1 cellular context compared by ENCODE assay signal in genomic region chr14:70987042-70987441, GRCh38.
TF ChIP-seq lines count a peak whose summit lies in the region.

No MANE protein-coding gene starts in this region.

TF ChIP-seq in K562, 482 proteins besides CTCF, POLR2A, EP300 and RAD21 (continued from another document):
- TF ChIP-seq TEAD4 (IDR thresholded peaks at IDR 0.05; ENCODE audit: low read length): peak; percentile 75
- no peak for TF ChIP-seq TEAD4 (CRISPR knock-in tag; IDR thresholded peaks at IDR 0.05; ENCODE audit: borderline replicate concordance)
- TF ChIP-seq HLTF (IDR thresholded peaks at IDR 0.05): no peak
- TF ChIP-seq FOSL1 (tag; conservative IDR thresholded peaks at IDR 0.05): no peak; the same call in 1 of the 2 replicates
- no peak for TF ChIP-seq RBM14 (IDR thresholded peaks at IDR 0.05; ENCODE audit: borderline replicate concordance, insufficient read depth, low read depth, low read length)
- TF ChIP-seq, protein P1, sequence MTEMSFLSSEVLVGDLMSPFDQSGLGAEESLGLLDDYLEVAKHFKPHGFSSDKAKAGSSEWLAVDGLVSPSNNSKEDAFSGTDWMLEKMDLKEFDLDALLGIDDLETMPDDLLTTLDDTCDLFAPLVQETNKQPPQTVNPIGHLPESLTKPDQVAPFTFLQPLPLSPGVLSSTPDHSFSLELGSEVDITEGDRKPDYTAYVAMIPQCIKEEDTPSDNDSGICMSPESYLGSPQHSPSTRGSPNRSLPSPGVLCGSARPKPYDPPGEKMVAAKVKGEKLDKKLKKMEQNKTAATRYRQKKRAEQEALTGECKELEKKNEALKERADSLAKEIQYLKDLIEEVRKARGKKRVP (CRISPR knock-in tag; IDR thresholded peaks at IDR 0.05): no peak
- TF ChIP-seq, protein P2, sequence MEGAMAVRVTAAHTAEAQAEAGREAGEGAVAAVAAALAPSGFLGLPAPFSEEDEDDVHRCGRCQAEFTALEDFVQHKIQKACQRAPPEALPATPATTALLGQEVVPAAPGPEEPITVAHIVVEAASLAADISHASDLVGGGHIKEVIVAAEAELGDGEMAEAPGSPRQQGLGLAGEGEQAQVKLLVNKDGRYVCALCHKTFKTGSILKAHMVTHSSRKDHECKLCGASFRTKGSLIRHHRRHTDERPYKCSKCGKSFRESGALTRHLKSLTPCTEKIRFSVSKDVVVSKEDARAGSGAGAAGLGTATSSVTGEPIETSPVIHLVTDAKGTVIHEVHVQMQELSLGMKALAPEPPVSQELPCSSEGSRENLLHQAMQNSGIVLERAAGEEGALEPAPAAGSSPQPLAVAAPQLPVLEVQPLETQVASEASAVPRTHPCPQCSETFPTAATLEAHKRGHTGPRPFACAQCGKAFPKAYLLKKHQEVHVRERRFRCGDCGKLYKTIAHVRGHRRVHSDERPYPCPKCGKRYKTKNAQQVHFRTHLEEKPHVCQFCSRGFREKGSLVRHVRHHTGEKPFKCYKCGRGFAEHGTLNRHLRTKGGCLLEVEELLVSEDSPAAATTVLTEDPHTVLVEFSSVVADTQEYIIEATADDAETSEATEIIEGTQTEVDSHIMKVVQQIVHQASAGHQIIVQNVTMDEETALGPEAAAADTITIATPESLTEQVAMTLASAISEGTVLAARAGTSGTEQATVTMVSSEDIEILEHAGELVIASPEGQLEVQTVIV (CRISPR knock-in tag; IDR thresholded peaks at IDR 0.05; ENCODE audit: borderline replicate concordance): no peak
- peak; percentile 47 for TF ChIP-seq RFX1 (IDR thresholded peaks at IDR 0.05)
- TF ChIP-seq CBFA2T3 (IDR thresholded peaks at IDR 0.05): peak; percentile 62
- no peak for TF ChIP-seq NRF1 (conservative IDR thresholded peaks at IDR 0.05 in 1 of 2, IDR thresholded peaks at IDR 0.05 in 1 of 2)
- no peak for TF ChIP-seq CCAR2 (IDR thresholded peaks at IDR 0.05; ENCODE audit: low read depth, low read length)
- 0 out of 2 replicates have a peak, but pooled peaks have one; percentile 19 for TF ChIP-seq SMARCA4 (IDR thresholded peaks at IDR 0.05)
- no peak for TF ChIP-seq FOXA1 (IDR thresholded peaks at IDR 0.05; ENCODE audit: borderline replicate concordance)
- TF ChIP-seq, protein P3, sequence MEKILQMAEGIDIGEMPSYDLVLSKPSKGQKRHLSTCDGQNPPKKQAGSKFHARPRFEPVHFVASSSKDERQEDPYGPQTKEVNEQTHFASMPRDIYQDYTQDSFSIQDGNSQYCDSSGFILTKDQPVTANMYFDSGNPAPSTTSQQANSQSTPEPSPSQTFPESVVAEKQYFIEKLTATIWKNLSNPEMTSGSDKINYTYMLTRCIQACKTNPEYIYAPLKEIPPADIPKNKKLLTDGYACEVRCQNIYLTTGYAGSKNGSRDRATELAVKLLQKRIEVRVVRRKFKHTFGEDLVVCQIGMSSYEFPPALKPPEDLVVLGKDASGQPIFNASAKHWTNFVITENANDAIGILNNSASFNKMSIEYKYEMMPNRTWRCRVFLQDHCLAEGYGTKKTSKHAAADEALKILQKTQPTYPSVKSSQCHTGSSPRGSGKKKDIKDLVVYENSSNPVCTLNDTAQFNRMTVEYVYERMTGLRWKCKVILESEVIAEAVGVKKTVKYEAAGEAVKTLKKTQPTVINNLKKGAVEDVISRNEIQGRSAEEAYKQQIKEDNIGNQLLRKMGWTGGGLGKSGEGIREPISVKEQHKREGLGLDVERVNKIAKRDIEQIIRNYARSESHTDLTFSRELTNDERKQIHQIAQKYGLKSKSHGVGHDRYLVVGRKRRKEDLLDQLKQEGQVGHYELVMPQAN (IDR thresholded peaks at IDR 0.05; ENCODE audit: borderline replicate concordance): no peak
- TF ChIP-seq JUNB (CRISPR knock-in tag; conservative IDR thresholded peaks at IDR 0.05): no peak
- TF ChIP-seq, protein P4, sequence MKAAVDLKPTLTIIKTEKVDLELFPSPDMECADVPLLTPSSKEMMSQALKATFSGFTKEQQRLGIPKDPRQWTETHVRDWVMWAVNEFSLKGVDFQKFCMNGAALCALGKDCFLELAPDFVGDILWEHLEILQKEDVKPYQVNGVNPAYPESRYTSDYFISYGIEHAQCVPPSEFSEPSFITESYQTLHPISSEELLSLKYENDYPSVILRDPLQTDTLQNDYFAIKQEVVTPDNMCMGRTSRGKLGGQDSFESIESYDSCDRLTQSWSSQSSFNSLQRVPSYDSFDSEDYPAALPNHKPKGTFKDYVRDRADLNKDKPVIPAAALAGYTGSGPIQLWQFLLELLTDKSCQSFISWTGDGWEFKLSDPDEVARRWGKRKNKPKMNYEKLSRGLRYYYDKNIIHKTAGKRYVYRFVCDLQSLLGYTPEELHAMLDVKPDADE (conservative IDR thresholded peaks at IDR 0.05; ENCODE audit: control insufficient read depth, low read depth, low read length): no peak
- TF ChIP-seq MBD2 (IDR thresholded peaks at IDR 0.05; ENCODE audit: borderline replicate concordance, low read depth): no peak
- TF ChIP-seq, protein P5, sequence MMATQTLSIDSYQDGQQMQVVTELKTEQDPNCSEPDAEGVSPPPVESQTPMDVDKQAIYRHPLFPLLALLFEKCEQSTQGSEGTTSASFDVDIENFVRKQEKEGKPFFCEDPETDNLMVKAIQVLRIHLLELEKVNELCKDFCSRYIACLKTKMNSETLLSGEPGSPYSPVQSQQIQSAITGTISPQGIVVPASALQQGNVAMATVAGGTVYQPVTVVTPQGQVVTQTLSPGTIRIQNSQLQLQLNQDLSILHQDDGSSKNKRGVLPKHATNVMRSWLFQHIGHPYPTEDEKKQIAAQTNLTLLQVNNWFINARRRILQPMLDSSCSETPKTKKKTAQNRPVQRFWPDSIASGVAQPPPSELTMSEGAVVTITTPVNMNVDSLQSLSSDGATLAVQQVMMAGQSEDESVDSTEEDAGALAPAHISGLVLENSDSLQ (IDR thresholded peaks at IDR 0.05): no peak
- TF ChIP-seq RFX5 (IDR thresholded peaks at IDR 0.05; ENCODE audit: low read depth, low read length): no peak
- no peak for TF ChIP-seq SREBF2 (CRISPR knock-in tag; IDR thresholded peaks at IDR 0.05)
- no peak for TF ChIP-seq ZNF212 (CRISPR knock-in tag; IDR thresholded peaks at IDR 0.05)
- no peak for TF ChIP-seq ZNF764 (CRISPR knock-in tag; IDR thresholded peaks at IDR 0.05; ENCODE audit: low read depth)
- no peak for TF ChIP-seq ETS2 (tag; IDR thresholded peaks at IDR 0.05; ENCODE audit: borderline replicate concordance, poor library complexity, severe bottlenecking)
- 0 out of 2 replicates have a peak, but pooled peaks have one; percentile 32 for TF ChIP-seq DPF2 (IDR thresholded peaks at IDR 0.05)
- TF ChIP-seq RBM39 (optimal IDR thresholded peaks at IDR 0.05; ENCODE audit: low read depth, low read length): no peak
- TF ChIP-seq MEIS2 (IDR thresholded peaks at IDR 0.05; ENCODE audit: partially characterized antibody): peak; percentile 74
- TF ChIP-seq DNMT1 (IDR thresholded peaks at IDR 0.05): no peak
- no peak for TF ChIP-seq ZNF507 (tag; conservative IDR thresholded peaks at IDR 0.05)
- TF ChIP-seq NFE2 (IDR thresholded peaks at IDR 0.05; ENCODE audit: low read depth): 0 out of 2 replicates have a peak, but pooled peaks have one; percentile 15
- no peak for TF ChIP-seq ZNF707 (CRISPR knock-in tag; conservative IDR thresholded peaks at IDR 0.05)
- no peak for TF ChIP-seq SNRNP70 (optimal IDR thresholded peaks at IDR 0.05; ENCODE audit: low read depth, low read length)
- no peak for TF ChIP-seq GTF2E2 (tag; IDR thresholded peaks at IDR 0.05)
- TF ChIP-seq SAFB (IDR thresholded peaks at IDR 0.05; ENCODE audit: borderline replicate concordance, low read depth, low read length): no peak
- TF ChIP-seq ERF (CRISPR knock-in tag; IDR thresholded peaks at IDR 0.05): no peak
- TF ChIP-seq FOXK2 (conservative IDR thresholded peaks at IDR 0.05 in 1 of 2, IDR thresholded peaks at IDR 0.05 in 1 of 2; ENCODE audit: low read depth in 2 of 2): no peak
- TF ChIP-seq TCF7L2 (IDR thresholded peaks at IDR 0.05; ENCODE audit: low read depth, low read length): no peak
- peak; percentile 72 for TF ChIP-seq TCF3 (CRISPR knock-in tag; IDR thresholded peaks at IDR 0.05)
- no peak for TF ChIP-seq HCFC1 (IDR thresholded peaks at IDR 0.05; ENCODE audit: low read depth, low read length)
- TF ChIP-seq XRCC3 (IDR thresholded peaks at IDR 0.05): no peak
